In the genomic region with DNA sequence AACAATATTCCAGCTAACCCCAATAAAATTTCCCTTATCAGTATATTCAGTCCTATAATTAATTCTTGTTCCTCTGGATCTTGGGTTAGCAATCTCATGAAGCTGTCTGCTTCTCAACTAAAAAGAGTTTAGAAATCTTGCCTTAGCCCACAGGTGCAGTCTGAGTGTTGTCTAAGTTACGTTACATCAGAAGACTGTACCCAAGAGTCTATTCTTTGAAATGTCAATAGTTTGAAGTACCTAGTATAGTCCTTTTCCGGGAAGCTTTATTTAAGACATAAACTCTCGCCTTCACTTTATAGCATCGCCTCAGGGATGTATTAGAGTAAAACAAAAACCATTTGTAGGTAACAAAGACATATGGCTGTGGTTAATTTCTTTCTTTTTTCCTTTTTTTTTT, we compare ENCODE assay signal across 14 cellular contexts.
"Had no signal": no experiment of that assay in that cellular context is flagged by ENCODE, and none has a peak within 500 bp of the region (broad histone marks: within the 10 kb centered on the region; RNA-seq: fewer than 3 reads in every experiment).

No MANE protein-coding gene starts in this region.

- H3K4me1 Mint-ChIP-seq: activated B cell treated with CpG ODN at 0.5 μM for 24 hours, nephron had no signal

- H3K27ac Mint-ChIP-seq: activated B cell treated with CpG ODN at 0.5 μM for 24 hours; nephron; stimulated activated memory B cell treated with anti-CD40 and anti-IgM and Interleukin-4, amounts not matched to agents 10 μg/mL and 1 μg/mL and 100 μg/mL, for 72 hours had no signal

- ATAC-seq: esophagus mucosa; gastrocnemius medialis; sciatic nerve; stimulated activated memory B cell treated with anti-CD40 and anti-IgM and Interleukin-4, amounts not matched to agents 10 μg/mL and 1 μg/mL and 100 μg/mL, for 72 hours; upper lobe of right lung had no signal

- H3K4me3 Mint-ChIP-seq: activated B cell treated with CpG ODN at 0.5 μM for 24 hours; nephron; stimulated activated memory B cell treated with anti-CD40 and anti-IgM and Interleukin-4, amounts not matched to agents 10 μg/mL and 1 μg/mL and 100 μg/mL, for 72 hours had no signal

- H3K27me3 Mint-ChIP-seq: stimulated activated memory B cell treated with anti-CD40 and anti-IgM and Interleukin-4, amounts not matched to agents 10 μg/mL and 1 μg/mL and 100 μg/mL, for 72 hours had no signal

- DNase-seq: activated B cell treated with CpG ODN at 0.5 μM for 24 hours; activated naive CD4-positive, alpha-beta T cell; adrenal gland; cerebellar nuclear complex; cortex of kidney; gastrocnemius medialis; head of caudate nucleus; stimulated activated CD4-positive, alpha-beta T cell treated with anti-CD3 and anti-CD28 coated beads, Interleukin-4, amount 100 ng/mL, for 4 hours; T-helper 9 cell; upper lobe of right lung had no signal

- H3K36me3 Mint-ChIP-seq: stimulated activated memory B cell treated with anti-CD40 and anti-IgM and Interleukin-4, amounts not matched to agents 10 μg/mL and 1 μg/mL and 100 μg/mL, for 72 hours had no signal

- H3K9me3 Mint-ChIP-seq: stimulated activated memory B cell treated with anti-CD40 and anti-IgM and Interleukin-4, amounts not matched to agents 10 μg/mL and 1 μg/mL and 100 μg/mL, for 72 hours had no signal
